Comparison of ENCODE assay signal across 10 cellular contexts in genomic region chr11:132718711-132719641, GRCh38.
DNase-seq lines count a peak whose midpoint lies in the region; ATAC-seq lines count a peak whose summit lies in the region.
"Had no signal": no experiment of that assay in that cellular context is flagged by ENCODE, and none has a peak within 500 bp of the region (broad histone marks: within the 10 kb centered on the region; RNA-seq: fewer than 3 reads in every experiment).

No MANE protein-coding gene starts in this region.

- H3K9me3 Mint-ChIP-seq in activated naive CD4-positive, alpha-beta T cell treated with anti-CD3 and anti-CD28 coated beads, Interleukin-2, amount 10 ng/mL, durations not matched to agents 7 days and 5 days = no peaks in the 10 kb centered on the region

- peak overlapping the region; percentile 40 for H3K4me3 ChIP-seq in Jurkat, Clone E6-1 (ENCODE audit: low read length)
- H3K4me3 ChIP-seq: cardiac muscle cell had no signal

- no peak overlapping the region for H3K4me3 Mint-ChIP-seq in activated naive CD4-positive, alpha-beta T cell treated with anti-CD3 and anti-CD28 coated beads, Interleukin-2, amount 10 ng/mL, durations not matched to agents 7 days and 5 days

- peak; percentile 86 for DNase-seq in Jurkat, Clone E6-1 (ENCODE audit: low read depth, low spot score)
- DNase-seq in activated naive CD4-positive, alpha-beta T cell treated with anti-CD3 and anti-CD28 coated beads, Interleukin-2, amount 10 ng/mL, durations not matched to agents 7 days and 5 days = peak; percentile 53
- peak; percentile 14 to 35 for DNase-seq in stimulated activated CD4-positive, alpha-beta T cell treated with anti-CD3 and anti-CD28 coated beads, Interleukin-15, amount 100 ng/mL, for 48 hours (ENCODE audit: low read depth in 2 of 2)
- DNase-seq in dermis blood vessel endothelial cell = no peak
- no peak for DNase-seq in ecto neural progenitor cell (ENCODE audit: low spot score)
- no peak for DNase-seq in NCI-H524 treated with DMSO at 0.1 percent for 48 hours (lab: John Stamatoyannopoulos, UW)
- no peak for DNase-seq in germinal center (ENCODE audit: low spot score)
- DNase-seq: NCI-H2081 treated with DMSO at 0.1 percent for 48 hours had no signal

- H3K27ac Mint-ChIP-seq in activated naive CD4-positive, alpha-beta T cell treated with anti-CD3 and anti-CD28 coated beads, Interleukin-2, amount 10 ng/mL, durations not matched to agents 7 days and 5 days = no peak overlapping the region

- H3K27me3 Mint-ChIP-seq in activated naive CD4-positive, alpha-beta T cell treated with anti-CD3 and anti-CD28 coated beads, Interleukin-2, amount 10 ng/mL, durations not matched to agents 7 days and 5 days = peaks cover 3% of the 10 kb centered on the region

- no peaks in the 10 kb centered on the region for H3K36me3 Mint-ChIP-seq in activated naive CD4-positive, alpha-beta T cell treated with anti-CD3 and anti-CD28 coated beads, Interleukin-2, amount 10 ng/mL, durations not matched to agents 7 days and 5 days

- ATAC-seq in GM18870 (IDR thresholded peaks at IDR 0.05; ENCODE audit: unreplicated experiment) = peak; percentile 60

- peaks cover 23% of the 10 kb centered on the region for H3K4me1 Mint-ChIP-seq in activated naive CD4-positive, alpha-beta T cell treated with anti-CD3 and anti-CD28 coated beads, Interleukin-2, amount 10 ng/mL, durations not matched to agents 7 days and 5 days

- CTCF ChIA-PET in activated naive CD4-positive, alpha-beta T cell treated with anti-CD3 and anti-CD28 coated beads, Interleukin-2, amount 10 ng/mL, durations not matched to agents 7 days and 5 days (lab: Charles Lee) = interaction anchor here (0.6 kb wide), 1 partner anchor 123 kb away, joined by 3 read pairs; no protein-coding TSS in a partner anchor

Comparison
In these comparisons a context has a peak if more than half of its experiments do, and no peak if none do; other contexts are left out.
1. DNase-seq: peak in Jurkat, Clone E6-1 (single experiment), activated naive CD4-positive, alpha-beta T cell treated with anti-CD3 and anti-CD28 coated beads, Interleukin-2, amount 10 ng/mL, durations not matched to agents 7 days and 5 days (single experiment) and stimulated activated CD4-positive, alpha-beta T cell treated with anti-CD3 and anti-CD28 coated beads, Interleukin-15, amount 100 ng/mL, for 48 hours (2 of 2); none in dermis blood vessel endothelial cell (single experiment), ecto neural progenitor cell (single experiment), NCI-H524 treated with DMSO at 0.1 percent for 48 hours (single experiment) and germinal center (single experiment).